ENCODE assay signal across 23 cellular contexts in genomic region chr3:32113566-32113965, GRCh38. TPM values are rescaled to one million over a fixed set of nuclear protein-coding genes. Genes with fewer than 3 reads are reported as not detected.
DNase-seq lines count a peak whose midpoint lies in the region; ATAC-seq and TF ChIP-seq lines count a peak whose summit lies in the region.
"Had no signal": no experiment of that assay in that cellular context is flagged by ENCODE, and none has a peak within 500 bp of the region (broad histone marks: within the 10 kb centered on the region; RNA-seq: fewer than 3 reads in every experiment).

No MANE protein-coding gene starts in this region.

- no peaks in the 10 kb centered on the region for H3K36me3 ChIP-seq in naive thymus-derived CD4-positive, alpha-beta T cell (ENCODE audit: control insufficient read depth in 2 of 3, insufficient read depth in 3 of 3, low read length in 3 of 3)
- no peaks in the 10 kb centered on the region for H3K36me3 ChIP-seq in upper lobe of left lung
- H3K36me3 ChIP-seq: esophagus muscularis mucosa, suprapubic skin had no signal

- DNase-seq in activated naive CD4-positive, alpha-beta T cell treated with anti-CD3 and anti-CD28 coated beads, Interleukin-2, amount 10 ng/mL, durations not matched to agents 7 days and 5 days = no peak
- no peak for DNase-seq in activated naive CD4-positive, alpha-beta T cell treated with anti-CD3 and anti-CD28 coated beads for 36 hours
- peak; percentile 37 for DNase-seq in activated CD8-positive, alpha-beta T cell treated with anti-CD3 and anti-CD28 coated beads for 36 hours
- DNase-seq in naive thymus-derived CD4-positive, alpha-beta T cell = no peak
- DNase-seq in upper lobe of left lung (no peak), LoVo (ENCODE audit: low spot score) (no peak), HK-2 (ENCODE audit: unreplicated experiment) (no peak), activated gamma-delta T cell treated with Interleukin-2 at 50 U/mL for 16 hours (no peak)
- DNase-seq: activated effector memory CD4-positive, alpha-beta T cell treated with Interleukin-2 at 50 U/mL for 16 hours; aorta; central memory CD4-positive, alpha-beta T cell; DMS79 treated with DMSO at 0.1 percent for 48 hours; left colon; NCI-H1930; NCI-H446; RPMI8226; stimulated activated CD4-positive, alpha-beta T cell treated with anti-CD3 and anti-CD28 coated beads, Interleukin-4, amount 100 ng/mL, for 24 hours had no signal

- no peaks in the 10 kb centered on the region for H3K27me3 ChIP-seq in naive thymus-derived CD4-positive, alpha-beta T cell (ENCODE audit: control insufficient read depth in 2 of 2, insufficient read depth in 2 of 2, low read length in 2 of 2)
- no peaks in the 10 kb centered on the region for H3K27me3 ChIP-seq in upper lobe of left lung
- H3K27me3 ChIP-seq: esophagus muscularis mucosa, suprapubic skin had no signal

- H3K27ac Mint-ChIP-seq in activated naive CD4-positive, alpha-beta T cell treated with anti-CD3 and anti-CD28 coated beads, Interleukin-2, amount 10 ng/mL, durations not matched to agents 7 days and 5 days = peak overlapping the region; percentile 97
- no peak overlapping the region for H3K27ac Mint-ChIP-seq in activated naive CD4-positive, alpha-beta T cell treated with anti-CD3 and anti-CD28 coated beads for 36 hours
- peak overlapping the region; percentile 94 for H3K27ac Mint-ChIP-seq in activated CD8-positive, alpha-beta T cell treated with anti-CD3 and anti-CD28 coated beads for 36 hours
- H3K27ac Mint-ChIP-seq in naive thymus-derived CD4-positive, alpha-beta T cell = peak overlapping the region in 8 of 9 donors; percentile 74 to 95 (median 92)
- H3K27ac Mint-ChIP-seq: mesothelial cell of epicardium, progenitor cell of endocrine pancreas had no signal

- peak overlapping the region; percentile 63 for H3K4me3 Mint-ChIP-seq in activated naive CD4-positive, alpha-beta T cell treated with anti-CD3 and anti-CD28 coated beads, Interleukin-2, amount 10 ng/mL, durations not matched to agents 7 days and 5 days
- H3K4me3 Mint-ChIP-seq in activated naive CD4-positive, alpha-beta T cell treated with anti-CD3 and anti-CD28 coated beads for 36 hours = no peak overlapping the region
- no peak overlapping the region for H3K4me3 Mint-ChIP-seq in activated CD8-positive, alpha-beta T cell treated with anti-CD3 and anti-CD28 coated beads for 36 hours
- H3K4me3 Mint-ChIP-seq in naive thymus-derived CD4-positive, alpha-beta T cell = peak overlapping the region in 8 of 10 donors; percentile 70 to 90 (median 82)
- H3K4me3 Mint-ChIP-seq: mesothelial cell of epicardium, neural crest cell had no signal

- POLR2A ChIA-PET in activated CD8-positive, alpha-beta T cell treated with anti-CD3 and anti-CD28 coated beads for 36 hours (lab: Charles Lee) = interaction anchor here (1.2 to 1.6 kb wide), 3 partner anchors 7 to 196 kb away, joined by 3 to 5 read pairs (median 5); partner anchors contain the start of gene GPD1L
- POLR2A ChIA-PET in naive thymus-derived CD4-positive, alpha-beta T cell (lab: Charles Lee) = interaction anchor here (0.6 to 2.6 kb wide), 6 partner anchors 8 to 586 kb away, joined by 3 to 13 read pairs (median 3); partner anchors contain the start of genes CNOT10 and GPD1L

- H3K27me3 Mint-ChIP-seq in activated naive CD4-positive, alpha-beta T cell treated with anti-CD3 and anti-CD28 coated beads, Interleukin-2, amount 10 ng/mL, durations not matched to agents 7 days and 5 days = no peaks in the 10 kb centered on the region
- H3K27me3 Mint-ChIP-seq in activated naive CD4-positive, alpha-beta T cell treated with anti-CD3 and anti-CD28 coated beads for 36 hours (ENCODE audit: low read depth) = no peaks in the 10 kb centered on the region
- H3K27me3 Mint-ChIP-seq in activated CD8-positive, alpha-beta T cell treated with anti-CD3 and anti-CD28 coated beads for 36 hours = no peaks in the 10 kb centered on the region
- H3K27me3 Mint-ChIP-seq in naive thymus-derived CD4-positive, alpha-beta T cell = no peaks in the 10 kb centered on the region
- H3K27me3 Mint-ChIP-seq: IgD-negative memory B cell had no signal

- no peaks in the 10 kb centered on the region for H3K9me3 ChIP-seq in naive thymus-derived CD4-positive, alpha-beta T cell (ENCODE audit: control insufficient read depth in 2 of 3, low read length in 3 of 3)
- no peaks in the 10 kb centered on the region for H3K9me3 ChIP-seq in upper lobe of left lung
- H3K9me3 ChIP-seq: esophagus muscularis mucosa, suprapubic skin had no signal

- H3K4me3 ChIP-seq in naive thymus-derived CD4-positive, alpha-beta T cell (ENCODE audit: low read length) = no peak overlapping the region
- H3K4me3 ChIP-seq in upper lobe of left lung = no peak overlapping the region
- H3K4me3 ChIP-seq: esophagus muscularis mucosa, suprapubic skin had no signal

- CTCF ChIA-PET in activated naive CD4-positive, alpha-beta T cell treated with anti-CD3 and anti-CD28 coated beads, Interleukin-2, amount 10 ng/mL, durations not matched to agents 7 days and 5 days (lab: Charles Lee) = interaction anchor here (0.9 to 1.2 kb wide), 4 partner anchors 9 to 88 kb away, joined by 3 to 5 read pairs (median 3); no protein-coding TSS in a partner anchor
- CTCF ChIA-PET in activated naive CD4-positive, alpha-beta T cell treated with anti-CD3 and anti-CD28 coated beads for 36 hours (lab: Charles Lee) = interaction anchor here (0.8 to 1.3 kb wide), 3 partner anchors 91 to 582 kb away, joined by 3 read pairs; no protein-coding TSS in a partner anchor
- CTCF ChIA-PET in activated CD8-positive, alpha-beta T cell treated with anti-CD3 and anti-CD28 coated beads for 36 hours (lab: Charles Lee) = interaction anchor here (1.0 kb wide), 1 partner anchor 31 kb away, joined by 3 read pairs; no protein-coding TSS in a partner anchor
- CTCF ChIA-PET in naive thymus-derived CD4-positive, alpha-beta T cell (lab: Charles Lee) = interaction anchor here (4.3 kb wide), 1 partner anchor 95 kb away, joined by 22 read pairs; no protein-coding TSS in a partner anchor

- H3K4me1 Mint-ChIP-seq in activated naive CD4-positive, alpha-beta T cell treated with anti-CD3 and anti-CD28 coated beads, Interleukin-2, amount 10 ng/mL, durations not matched to agents 7 days and 5 days = peaks cover 77% of the 10 kb centered on the region
- peaks cover 59% of the 10 kb centered on the region for H3K4me1 Mint-ChIP-seq in activated naive CD4-positive, alpha-beta T cell treated with anti-CD3 and anti-CD28 coated beads for 36 hours (ENCODE audit: low read depth)
- H3K4me1 Mint-ChIP-seq in activated CD8-positive, alpha-beta T cell treated with anti-CD3 and anti-CD28 coated beads for 36 hours (ENCODE audit: low read depth) = peaks cover 61% of the 10 kb centered on the region
- H3K4me1 Mint-ChIP-seq in naive thymus-derived CD4-positive, alpha-beta T cell = peaks cover 32 to 95% (median 82%) of the 10 kb centered on the region in 7 donors
- H3K4me1 Mint-ChIP-seq: neural crest cell had no signal

- TF ChIP-seq CTCF in activated CD8-positive, alpha-beta T cell treated with anti-CD3 and anti-CD28 coated beads for 36 hours (IDR thresholded peaks at IDR 0.05) = no peak
- TF ChIP-seq CTCF in upper lobe of left lung (IDR thresholded peaks at IDR 0.05) = no peak

- no peak for TF ChIP-seq EP300 in upper lobe of left lung (IDR thresholded peaks at IDR 0.05)

- TF ChIP-seq POLR2A in upper lobe of left lung (IDR thresholded peaks at IDR 0.05) = no peak

- intact Hi-C loops in activated naive CD4-positive, alpha-beta T cell treated with anti-CD3 and anti-CD28 coated beads for 36 hours (cut with micrococcal nuclease) = loop anchor here (10.0 kb wide), 3 partner anchors 351 to 899 kb away; no protein-coding TSS in a partner anchor
- intact Hi-C loops in activated CD8-positive, alpha-beta T cell treated with anti-CD3 and anti-CD28 coated beads for 36 hours (cut with micrococcal nuclease) = no loop called here
- intact Hi-C loops in naive thymus-derived CD4-positive, alpha-beta T cell (cut with micrococcal nuclease) = loop anchor here (5.0 to 10.0 kb wide), 4 partner anchors 191 to 889 kb away; no protein-coding TSS in a partner anchor

- peaks cover 10% of the 10 kb centered on the region for H3K9me3 Mint-ChIP-seq in activated naive CD4-positive, alpha-beta T cell treated with anti-CD3 and anti-CD28 coated beads, Interleukin-2, amount 10 ng/mL, durations not matched to agents 7 days and 5 days
- H3K9me3 Mint-ChIP-seq in activated naive CD4-positive, alpha-beta T cell treated with anti-CD3 and anti-CD28 coated beads for 36 hours = peaks cover 8% of the 10 kb centered on the region
- peaks cover 6% of the 10 kb centered on the region for H3K9me3 Mint-ChIP-seq in activated CD8-positive, alpha-beta T cell treated with anti-CD3 and anti-CD28 coated beads for 36 hours
- peaks cover 0 to 9% (median 3%) of the 10 kb centered on the region in 11 donors for H3K9me3 Mint-ChIP-seq in naive thymus-derived CD4-positive, alpha-beta T cell

- peaks cover 39% of the 10 kb centered on the region for H3K36me3 Mint-ChIP-seq in activated naive CD4-positive, alpha-beta T cell treated with anti-CD3 and anti-CD28 coated beads, Interleukin-2, amount 10 ng/mL, durations not matched to agents 7 days and 5 days
- peaks cover 5% of the 10 kb centered on the region for H3K36me3 Mint-ChIP-seq in activated naive CD4-positive, alpha-beta T cell treated with anti-CD3 and anti-CD28 coated beads for 36 hours (ENCODE audit: low read depth)
- H3K36me3 Mint-ChIP-seq in activated CD8-positive, alpha-beta T cell treated with anti-CD3 and anti-CD28 coated beads for 36 hours (ENCODE audit: low read depth) = peaks cover 13% of the 10 kb centered on the region
- peaks cover 4 to 40% (median 5%) of the 10 kb centered on the region in 5 donors for H3K36me3 Mint-ChIP-seq in naive thymus-derived CD4-positive, alpha-beta T cell

- no peak overlapping the region for H3K27ac ChIP-seq in naive thymus-derived CD4-positive, alpha-beta T cell (ENCODE audit: low read depth, low read length)
- peak overlapping the region in 3 of 4 donors; percentile 7 to 61 (median 19) for H3K27ac ChIP-seq in upper lobe of left lung
- H3K27ac ChIP-seq: esophagus muscularis mucosa, suprapubic skin had no signal

- peaks cover 18 to 25% of the 10 kb centered on the region in 2 donors for H3K4me1 ChIP-seq in naive thymus-derived CD4-positive, alpha-beta T cell (ENCODE audit: control insufficient read depth in 2 of 2, insufficient read depth in 2 of 2, low read length in 2 of 2)
- peaks cover 23 to 46% (median 31%) of the 10 kb centered on the region in 4 donors for H3K4me1 ChIP-seq in upper lobe of left lung

- ATAC-seq in activated CD8-positive, alpha-beta T cell treated with anti-CD3 and anti-CD28 coated beads for 36 hours = peak; percentile 34
- no peak for ATAC-seq in naive thymus-derived CD4-positive, alpha-beta T cell
- ATAC-seq in upper lobe of left lung (ENCODE audit: low FRiP score in 2 of 2) = no peak
- ATAC-seq: left colon had no signal

RNA-seq across cellular contexts. Expression of gene GPD1L, which starts 7.1 kb away (rescaled TPM):
- total RNA-seq in activated naive CD4-positive, alpha-beta T cell treated with anti-CD3 and anti-CD28 coated beads for 36 hours = 10 to 100 TPM; 10.8 to 12.6 TPM
- total RNA-seq in activated CD8-positive, alpha-beta T cell treated with anti-CD3 and anti-CD28 coated beads for 36 hours = 10 to 100 TPM in 1 of 2 experiments, 1 to 10 TPM in 1; 9.2 to 10.2 TPM
- 10 to 100 TPM; 14.1 to 23.8 (median 21.4) TPM for total RNA-seq in naive thymus-derived CD4-positive, alpha-beta T cell
- 10 to 100 TPM; 10.6 to 14.6 TPM for polyA plus RNA-seq in naive thymus-derived CD4-positive, alpha-beta T cell
- total RNA-seq in upper lobe of left lung = 100 to 1,000 TPM in 4 of 6 donors, 10 to 100 TPM in 2; 50.8 to 221 (median 115) TPM

Comparison
In these comparisons a context has a peak if more than half of its experiments do, and no peak if none do; other contexts are left out.
1. H3K4me3 Mint-ChIP-seq: peak in activated naive CD4-positive, alpha-beta T cell treated with anti-CD3 and anti-CD28 coated beads, Interleukin-2, amount 10 ng/mL, durations not matched to agents 7 days and 5 days (single experiment) and naive thymus-derived CD4-positive, alpha-beta T cell (8 of 10); none in activated naive CD4-positive, alpha-beta T cell treated with anti-CD3 and anti-CD28 coated beads for 36 hours (single experiment) and activated CD8-positive, alpha-beta T cell treated with anti-CD3 and anti-CD28 coated beads for 36 hours (single experiment).